ENCODE assay signal across 1 cellular context in genomic region chr16:49330562-49331201, GRCh38.
TF ChIP-seq lines count a peak whose summit lies in the region.

No MANE protein-coding gene starts in this region.

TF ChIP-seq in HepG2, 621 proteins besides CTCF, POLR2A, EP300 and RAD21:
- TF ChIP-seq ZNF615 (CRISPR knock-in tag; IDR thresholded peaks at IDR 0.05; ENCODE audit: borderline replicate concordance), result no peak
- TF ChIP-seq CEBPG (CRISPR knock-in tag; IDR thresholded peaks at IDR 0.05), result peak; percentile 75
- TF ChIP-seq ZBTB21 (CRISPR knock-in tag; IDR thresholded peaks at IDR 0.05), result no peak
- TF ChIP-seq HNF4A (CRISPR knock-in tag; IDR thresholded peaks at IDR 0.05), result peak; percentile 54
- no peak for TF ChIP-seq MIER2 (CRISPR knock-in tag; IDR thresholded peaks at IDR 0.05)
- no peak for TF ChIP-seq ZNF609 (CRISPR knock-in tag; IDR thresholded peaks at IDR 0.05; ENCODE audit: borderline replicate concordance)
- TF ChIP-seq FIP1L1 (IDR thresholded peaks at IDR 0.05; ENCODE audit: borderline replicate concordance, insufficient read depth, low read depth, low read length), result no peak
- TF ChIP-seq ZNF280B (CRISPR knock-in tag; IDR thresholded peaks at IDR 0.05; ENCODE audit: borderline replicate concordance), result no peak
- TF ChIP-seq CEBPB (IDR thresholded peaks at IDR 0.05; ENCODE audit: borderline replicate concordance, low read depth, low read length), result peak; percentile 79; the same call in 1 of the 2 replicates
- no peak for TF ChIP-seq PAF1 (CRISPR knock-in tag; IDR thresholded peaks at IDR 0.05)
- no peak for TF ChIP-seq RCOR2 (CRISPR knock-in tag; IDR thresholded peaks at IDR 0.05)
- no peak for TF ChIP-seq ZNF577 (CRISPR knock-in tag; IDR thresholded peaks at IDR 0.05; ENCODE audit: borderline replicate concordance, low read depth)
- TF ChIP-seq ZNF431 (CRISPR knock-in tag; IDR thresholded peaks at IDR 0.05; ENCODE audit: borderline replicate concordance, low read depth), result no peak
- TF ChIP-seq ZNF556 (CRISPR knock-in tag; IDR thresholded peaks at IDR 0.05; ENCODE audit: borderline replicate concordance), result no peak
